In genomic region chr7:79434098-79434497, GRCh38 we compare ENCODE assay signal across 18 cellular contexts. TPM values are rescaled to one million over a fixed set of nuclear protein-coding genes. Genes with fewer than 3 reads are reported as not detected.
A peak's percentile ranks its signal among the peaks of the same experiment; 100 is the strongest.
DNase-seq lines count a peak whose midpoint lies in the region; ATAC-seq and TF ChIP-seq lines count a peak whose summit lies in the region.
"Had no signal": no experiment of that assay in that cellular context is flagged by ENCODE, and none has a peak within 500 bp of the region (broad histone marks: within the 10 kb centered on the region; RNA-seq: fewer than 3 reads in every experiment).

No MANE protein-coding gene starts in this region.

- H4K5ac ChIP-seq in IMR-90 (ENCODE audit: low read depth, low read length), result no peak overlapping the region

- dilution Hi-C loops in IMR-90 (cut with HindIII; ENCODE audit: low sequenced_read_pairs, unreplicated experiment), result no loop called here

- H3K27ac ChIP-seq in AG04450 (ENCODE audit: low read depth, low read length) (no peak overlapping the region), IMR-90 (ENCODE audit: insufficient read depth, low read length) (no peak overlapping the region; the same call in 1 of the 2 replicates), brain microvascular endothelial cell (peak overlapping the region; percentile 58), hepatocyte (peak overlapping the region; percentile 10)
- no peak overlapping the region for H3K27ac ChIP-seq in CD8-positive, alpha-beta T cell (ENCODE audit: low read depth, low read length)
- H3K27ac ChIP-seq: colonic mucosa, right atrium auricular region had no signal

- TF ChIP-seq CTCF in AG04450 (IDR thresholded peaks at IDR 0.05; ENCODE audit: low read depth, low read length) (no peak), IMR-90 (conservative IDR thresholded peaks at IDR 0.05; ENCODE audit: low read depth, low read length) (no peak), brain microvascular endothelial cell (IDR thresholded peaks at IDR 0.05; ENCODE audit: low read depth, low read length, missing control alignments) (no peak), hepatocyte (IDR thresholded peaks at IDR 0.05; ENCODE audit: poor library complexity) (no peak), BE2C (IDR thresholded peaks at IDR 0.05; ENCODE audit: low read depth, low read length) (no peak)
- no peak for TF ChIP-seq CTCF in CD8-positive, alpha-beta T cell (IDR thresholded peaks at IDR 0.05)

- no peak overlapping the region for H3K56ac ChIP-seq in IMR-90 (ENCODE audit: extremely low read depth, insufficient read depth, low read length)

- no peaks in the 10 kb centered on the region for H4K20me1 ChIP-seq in IMR-90 (ENCODE audit: insufficient read depth, low read length)
- H4K20me1 ChIP-seq in hepatocyte (ENCODE audit: insufficient read depth, poor library complexity, severe bottlenecking), result no peaks in the 10 kb centered on the region

- H3K4me3 ChIP-seq in AG04450 (ENCODE audit: low read depth, low read length) (no peak overlapping the region), IMR-90 (ENCODE audit: insufficient read depth, low read depth, low read length) (no peak overlapping the region), brain microvascular endothelial cell (ENCODE audit: low read depth, low read length) (no peak overlapping the region), hepatocyte (no peak overlapping the region), BE2C (ENCODE audit: low read depth, low read length) (no peak overlapping the region)
- H3K4me3 ChIP-seq in CD8-positive, alpha-beta T cell (ENCODE audit: low read depth, low read length), result no peak overlapping the region
- H3K4me3 ChIP-seq: colonic mucosa, right atrium auricular region had no signal

- H3K79me1 ChIP-seq in IMR-90 (ENCODE audit: low read depth in 1 of 2, low read length in 2 of 2), result peaks cover 33 to 41% of the 10 kb centered on the region in 2 experiments

- H3K4ac ChIP-seq in IMR-90 (ENCODE audit: low read depth, low read length), result no peak overlapping the region

- H3K36me3 Mint-ChIP-seq in CD8-positive, alpha-beta T cell, result no peaks in the 10 kb centered on the region
- H3K36me3 Mint-ChIP-seq: activated CD8-positive, alpha-beta memory T cell treated with anti-CD3 and anti-CD28 coated beads, Interleukin-2, amount 10 ng/mL, durations not matched to agents 7 days and 5 days had no signal

- WGBS in IMR-90 (ENCODE audit: extremely low coverage in 2 of 2, insufficient read length in 1 of 2), 2 experiments, result no CpG with 5 or more reads among the region's 1 CpG
- WGBS in hepatocyte (ENCODE audit: low lambda C conversion rate, missing lambda C conversion rate), result 90% methylated on average over 1 of the region's 1 CpG

- no peak overlapping the region for H4K91ac ChIP-seq in IMR-90 (ENCODE audit: insufficient read depth, low read depth, low read length)

- H2BK20ac ChIP-seq in IMR-90 (ENCODE audit: low read depth, low read length), result no peak overlapping the region

- no peak overlapping the region for H2AK9ac ChIP-seq in IMR-90 (replicated peaks; ENCODE audit: low read depth, low read length, poor library complexity)

- peaks cover 2% of the 10 kb centered on the region for H3K27me3 Mint-ChIP-seq in CD8-positive, alpha-beta T cell (ENCODE audit: low read depth)
- H3K27me3 Mint-ChIP-seq: activated CD8-positive, alpha-beta memory T cell treated with anti-CD3 and anti-CD28 coated beads, Interleukin-2, amount 10 ng/mL, durations not matched to agents 7 days and 5 days had no signal

- H3K23ac ChIP-seq in IMR-90 (ENCODE audit: low read depth, low read length), result no peak overlapping the region

- no peaks in the 10 kb centered on the region for H3K9me3 Mint-ChIP-seq in CD8-positive, alpha-beta T cell
- H3K9me3 Mint-ChIP-seq: T-helper 2 cell treated with Interferon-gamma antibody and Interleukin-4, amounts not matched to agents 5 μg/mL and 100 μg/mL, for 36 hours had no signal

- TF ChIP-seq RAD21 in IMR-90 (IDR thresholded peaks at IDR 0.05; ENCODE audit: low read length), result no peak

- H2AFZ ChIP-seq in IMR-90 (replicated peaks; ENCODE audit: low read length, poor library complexity), result no peak overlapping the region
- H2AFZ ChIP-seq in hepatocyte, result no peak overlapping the region

- no peak overlapping the region for H3K14ac ChIP-seq in IMR-90 (replicated peaks; ENCODE audit: low read depth, low read length)

- H2BK15ac ChIP-seq in IMR-90 (ENCODE audit: low read depth, low read length), result no peak overlapping the region

- no peak overlapping the region for H2AK5ac ChIP-seq in IMR-90 (ENCODE audit: low read depth, low read length)

- BruUV-seq in IMR-90 (replicated peaks; lab: Mats Ljungman, UMichigan), result no TSS peak

- H3K9me3 ChIP-seq in AG04450 (ENCODE audit: control insufficient read depth, insufficient read depth, low read length) (no peaks in the 10 kb centered on the region), IMR-90 (ENCODE audit: control insufficient read depth, insufficient read depth, low read length) (no peaks in the 10 kb centered on the region), hepatocyte (ENCODE audit: low read depth) (no peaks in the 10 kb centered on the region), BE2C (no peaks in the 10 kb centered on the region)
- no peaks in the 10 kb centered on the region for H3K9me3 ChIP-seq in CD8-positive, alpha-beta T cell (ENCODE audit: low read length)
- H3K9me3 ChIP-seq: colonic mucosa, right atrium auricular region had no signal

- no peak overlapping the region for H2BK120ac ChIP-seq in IMR-90 (ENCODE audit: low read depth, low read length)

- peak overlapping the region; percentile 80 for H2BK5ac ChIP-seq in IMR-90 (ENCODE audit: low read depth, low read length, poor library complexity, severe bottlenecking)

- DNase-seq in AG04450 (ENCODE audit: low read depth, low spot score) (peak; percentile 55), IMR-90 (peak; percentile 90), brain microvascular endothelial cell (peak; percentile 70), hepatocyte (ENCODE audit: low spot score) (no peak), BE2C (no peak), DMS79 treated with DMSO at 0.1 percent for 48 hours (lab: John Stamatoyannopoulos, UW) (no peak)
- DNase-seq in CD8-positive, alpha-beta T cell, result no peak
- DNase-seq: activated CD8-positive, alpha-beta memory T cell treated with anti-CD3 and anti-CD28 coated beads, Interleukin-2, amount 10 ng/mL, durations not matched to agents 7 days and 5 days; activated gamma-delta T cell; colonic mucosa; NCI-H187 treated with DMSO at 0.1 percent for 48 hours; NCI-H510A; SIG-M5; stimulated activated CD4-positive, alpha-beta T cell treated with anti-CD3 and anti-CD28 coated beads, Interleukin-1b, Interleukin-23, amount 100 ng/mL, for 48 hours had no signal

- peak; percentile 88 for ATAC-seq in IMR-90 (ENCODE audit: low read depth)
- no peak for ATAC-seq in CD8-positive, alpha-beta T cell
- ATAC-seq in HG03139 (IDR thresholded peaks at IDR 0.05; ENCODE audit: unreplicated experiment), result no peak
- ATAC-seq: activated CD4-positive, CD25-positive, alpha-beta regulatory T cell treated with anti-CD3 and anti-CD28 coated beads, Interleukin-2, amount 50 U/mL, for 24 hours; activated CD8-positive, alpha-beta memory T cell treated with anti-CD3 and anti-CD28 coated beads, Interleukin-2, amount 10 ng/mL, durations not matched to agents 7 days and 5 days had no signal

- H3K4me3 Mint-ChIP-seq in CD8-positive, alpha-beta T cell, result no peak overlapping the region
- H3K4me3 Mint-ChIP-seq: activated CD8-positive, alpha-beta memory T cell treated with anti-CD3 and anti-CD28 coated beads, Interleukin-2, amount 10 ng/mL, durations not matched to agents 7 days and 5 days; T-helper 2 cell treated with Interferon-gamma antibody and Interleukin-4, amounts not matched to agents 5 μg/mL and 100 μg/mL, for 36 hours had no signal

- H3K9ac ChIP-seq in IMR-90 (ENCODE audit: low read depth, low read length), result no peak overlapping the region

- no peaks in the 10 kb centered on the region for H3K27me3 ChIP-seq in AG04450 (ENCODE audit: control insufficient read depth, insufficient read depth, low read length)
- no peaks in the 10 kb centered on the region for H3K27me3 ChIP-seq in IMR-90 (ENCODE audit: control insufficient read depth, insufficient read depth, low read length)
- no peaks in the 10 kb centered on the region for H3K27me3 ChIP-seq in brain microvascular endothelial cell (replicated peaks)
- no peaks in the 10 kb centered on the region for H3K27me3 ChIP-seq in hepatocyte
- H3K27me3 ChIP-seq in CD8-positive, alpha-beta T cell (ENCODE audit: insufficient read depth, low read length), result no peaks in the 10 kb centered on the region
- H3K27me3 ChIP-seq in BE2C, result no peaks in the 10 kb centered on the region
- H3K27me3 ChIP-seq: colonic mucosa, right atrium auricular region had no signal

- TF ChIP-seq POLR2A in IMR-90 (IDR thresholded peaks at IDR 0.05; ENCODE audit: low read depth, low read length), result no peak

- H3K4me1 Mint-ChIP-seq in CD8-positive, alpha-beta T cell (ENCODE audit: low read depth), result no peaks in the 10 kb centered on the region
- H3K4me1 Mint-ChIP-seq: activated CD8-positive, alpha-beta memory T cell treated with anti-CD3 and anti-CD28 coated beads, Interleukin-2, amount 10 ng/mL, durations not matched to agents 7 days and 5 days had no signal

- H3K4me1 ChIP-seq in IMR-90 (ENCODE audit: control insufficient read depth, insufficient read depth, low read length) (peaks cover 2% of the 10 kb centered on the region; the same call in 1 of the 2 replicates), hepatocyte (ENCODE audit: insufficient read depth) (no peaks in the 10 kb centered on the region), BE2C (no peaks in the 10 kb centered on the region)
- H3K4me1 ChIP-seq in CD8-positive, alpha-beta T cell (ENCODE audit: insufficient read depth, low read length), result no peaks in the 10 kb centered on the region
- H3K4me1 ChIP-seq: colonic mucosa, right atrium auricular region had no signal

- 0 out of 2 replicates have a peak, but pooled peaks cover 3% of the 10 kb centered on the region for H3K9me1 ChIP-seq in IMR-90 (ENCODE audit: insufficient read depth, low read length)

- CTCF ChIA-PET in AG04450 (lab: Charles Lee) (interaction anchor here (1.0 kb wide), 1 partner anchor 136 kb away, joined by 4 read pairs; no protein-coding TSS in a partner anchor), IMR-90 (lab: Yijun Ruan, JAX) (interaction anchor here (0.6 to 0.7 kb wide), 2 partner anchors 12 to 21 kb away, joined by 5 to 6 read pairs; no protein-coding TSS in a partner anchor)
- CTCF ChIA-PET in CD8-positive, alpha-beta T cell (lab: Charles Lee), result no interaction called here

- H3K9me2 ChIP-seq in hepatocyte (replicated peaks; ENCODE audit: insufficient read depth), result no peaks in the 10 kb centered on the region

- POLR2A ChIA-PET in AG04450 (lab: Yijun Ruan, JAX) (interaction anchor here (0.7 kb wide), 1 partner anchor 8 kb away, joined by 5 read pairs; no protein-coding TSS in a partner anchor), IMR-90 (lab: Charles Lee; ENCODE audit: unreplicated experiment) (no interaction called here)
- POLR2A ChIA-PET in CD8-positive, alpha-beta T cell (lab: Charles Lee), result no interaction called here

- no peak overlapping the region for H4K8ac ChIP-seq in IMR-90 (ENCODE audit: low read depth in 2 of 2, low read length in 2 of 2)

- peak overlapping the region; percentile 80; the same call in 1 of the 2 replicates for H3K4me2 ChIP-seq in IMR-90 (ENCODE audit: low read depth, low read length)
- H3K4me2 ChIP-seq in hepatocyte, result no peak overlapping the region

- H3K79me2 ChIP-seq in hepatocyte, result no peaks in the 10 kb centered on the region

- intact Hi-C loops in IMR-90 (cut with micrococcal nuclease), result no loop called here
- intact Hi-C loops in CD8-positive, alpha-beta T cell (cut with DNase I, micrococcal nuclease), result no loop called here

- no peak overlapping the region for H3K18ac ChIP-seq in IMR-90 (ENCODE audit: low read depth, low read length)

- no peaks in the 10 kb centered on the region for H3K36me3 ChIP-seq in IMR-90 (ENCODE audit: control insufficient read depth, insufficient read depth, low read length)
- H3K36me3 ChIP-seq in brain microvascular endothelial cell (replicated peaks), result no peaks in the 10 kb centered on the region
- H3K36me3 ChIP-seq in hepatocyte (replicated peaks; ENCODE audit: insufficient read depth, low read depth), result no peaks in the 10 kb centered on the region
- H3K36me3 ChIP-seq in CD8-positive, alpha-beta T cell (ENCODE audit: insufficient read depth, low read length), result no peaks in the 10 kb centered on the region
- no peaks in the 10 kb centered on the region for H3K36me3 ChIP-seq in BE2C
- H3K36me3 ChIP-seq: colonic mucosa, right atrium auricular region had no signal

- H3K27ac Mint-ChIP-seq in CD8-positive, alpha-beta T cell, result no peak overlapping the region
- H3K27ac Mint-ChIP-seq: activated CD8-positive, alpha-beta memory T cell treated with anti-CD3 and anti-CD28 coated beads, Interleukin-2, amount 10 ng/mL, durations not matched to agents 7 days and 5 days; T-helper 2 cell treated with Interferon-gamma antibody and Interleukin-4, amounts not matched to agents 5 μg/mL and 100 μg/mL, for 36 hours had no signal

- in situ Hi-C loops in IMR-90 (cut with MboI; ENCODE audit: low sequenced_read_pairs), result no loop called here
- in situ Hi-C loops in brain microvascular endothelial cell (cut with HindIII; ENCODE audit: low pct_ligation_motif_present, low sequenced_read_pairs), result no loop called here

RNA-seq across cellular contexts. Expression of gene MAGI2, which starts 19.4 kb away (rescaled TPM):
- polyA plus RNA-seq in AG04450 (2011; rRNA removed), result 2.3 and 3.1 TPM in 2 replicates
- polyA minus RNA-seq in AG04450 (2011; rRNA and poly(A)+ RNA removed), result 25.8 and 34.4 TPM in 2 replicates
- 17.9 and 27.2 TPM in 2 replicates for total RNA-seq in IMR-90 (2012; rRNA removed)
- polyA plus RNA-seq in IMR-90 (2012; rRNA removed), result 2.3 and 2.5 TPM in 2 replicates
- 0.88 and 1.2 TPM in 2 replicates for polyA plus RNA-seq in IMR-90 (2012; cell fraction: cytosol; rRNA removed)
- polyA plus RNA-seq in IMR-90 (2012; cell fraction: nucleus; rRNA removed; ENCODE audit: low replicate concordance), result 1.3 and 5.5 TPM in 2 replicates
- total RNA-seq in hepatocyte, result 6.7 and 8.5 TPM in 2 replicates
- 3.1 and 52.5 TPM in 2 replicates for polyA plus RNA-seq in hepatocyte
- total RNA-seq in CD8-positive, alpha-beta T cell, result under 1 TPM in 1 of 2 experiments, not detected in 1; 0.05 TPM
- polyA plus RNA-seq in BE2C (2012; ENCODE audit: insufficient read depth, insufficient read length, low read depth), result 5.4 TPM

Comparison
In these comparisons a context has a peak if more than half of its experiments do, and no peak if none do; other contexts are left out.
1. DNase-seq: peak in AG04450 (single experiment), IMR-90 (single experiment) and brain microvascular endothelial cell (single experiment); none in hepatocyte (single experiment), CD8-positive, alpha-beta T cell (0 of 7), BE2C (single experiment) and DMS79 treated with DMSO at 0.1 percent for 48 hours (single experiment).
2. H3K27ac ChIP-seq: peak in brain microvascular endothelial cell (single experiment) and hepatocyte (single experiment); none in AG04450 (single experiment), IMR-90 (single experiment) and CD8-positive, alpha-beta T cell (single experiment).